In the genomic region with DNA sequence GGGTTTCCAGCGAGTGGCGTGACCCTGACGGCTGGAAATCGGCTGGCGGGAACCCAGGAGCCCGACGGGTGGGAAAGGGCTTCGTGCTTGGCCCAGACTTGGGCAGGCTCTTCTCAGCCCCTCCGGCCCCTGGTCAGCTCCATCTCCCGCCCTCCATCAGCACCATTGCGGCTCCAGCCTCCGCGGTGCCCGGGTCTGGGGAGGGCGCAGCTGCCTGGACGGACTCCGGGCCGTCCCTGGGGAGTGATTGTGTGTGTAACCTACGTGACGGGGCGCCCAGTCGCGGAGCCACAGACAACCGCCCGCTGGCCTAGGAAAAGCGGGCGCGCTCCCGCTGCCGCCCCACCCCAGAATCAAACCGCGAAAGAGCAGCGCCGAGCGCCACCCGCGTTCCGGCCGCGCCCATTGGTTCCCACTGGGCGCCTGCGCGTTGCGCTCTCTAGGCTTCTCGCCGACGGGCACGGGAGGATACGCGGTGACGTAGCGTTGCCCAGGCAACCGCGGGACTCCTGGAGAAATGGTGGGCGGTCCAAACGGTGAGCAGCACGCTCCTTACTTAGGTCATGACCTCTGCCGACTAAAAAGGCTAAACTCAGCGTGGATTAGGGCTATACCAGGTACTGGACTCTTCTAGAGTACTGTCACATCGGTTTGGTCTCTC, we compare ENCODE assay signal across 1 cellular context.
TF ChIP-seq lines count a peak whose summit lies in the region.

A gene (minus strand): TSS at position 355 of the 661 bp plus-strand sequence. CDS start 394 bp downstream, outside the sequence.

TF ChIP-seq in HepG2, 621 proteins besides CTCF, POLR2A, EP300 and RAD21 (continued from another document):
- TF ChIP-seq, protein P1, sequence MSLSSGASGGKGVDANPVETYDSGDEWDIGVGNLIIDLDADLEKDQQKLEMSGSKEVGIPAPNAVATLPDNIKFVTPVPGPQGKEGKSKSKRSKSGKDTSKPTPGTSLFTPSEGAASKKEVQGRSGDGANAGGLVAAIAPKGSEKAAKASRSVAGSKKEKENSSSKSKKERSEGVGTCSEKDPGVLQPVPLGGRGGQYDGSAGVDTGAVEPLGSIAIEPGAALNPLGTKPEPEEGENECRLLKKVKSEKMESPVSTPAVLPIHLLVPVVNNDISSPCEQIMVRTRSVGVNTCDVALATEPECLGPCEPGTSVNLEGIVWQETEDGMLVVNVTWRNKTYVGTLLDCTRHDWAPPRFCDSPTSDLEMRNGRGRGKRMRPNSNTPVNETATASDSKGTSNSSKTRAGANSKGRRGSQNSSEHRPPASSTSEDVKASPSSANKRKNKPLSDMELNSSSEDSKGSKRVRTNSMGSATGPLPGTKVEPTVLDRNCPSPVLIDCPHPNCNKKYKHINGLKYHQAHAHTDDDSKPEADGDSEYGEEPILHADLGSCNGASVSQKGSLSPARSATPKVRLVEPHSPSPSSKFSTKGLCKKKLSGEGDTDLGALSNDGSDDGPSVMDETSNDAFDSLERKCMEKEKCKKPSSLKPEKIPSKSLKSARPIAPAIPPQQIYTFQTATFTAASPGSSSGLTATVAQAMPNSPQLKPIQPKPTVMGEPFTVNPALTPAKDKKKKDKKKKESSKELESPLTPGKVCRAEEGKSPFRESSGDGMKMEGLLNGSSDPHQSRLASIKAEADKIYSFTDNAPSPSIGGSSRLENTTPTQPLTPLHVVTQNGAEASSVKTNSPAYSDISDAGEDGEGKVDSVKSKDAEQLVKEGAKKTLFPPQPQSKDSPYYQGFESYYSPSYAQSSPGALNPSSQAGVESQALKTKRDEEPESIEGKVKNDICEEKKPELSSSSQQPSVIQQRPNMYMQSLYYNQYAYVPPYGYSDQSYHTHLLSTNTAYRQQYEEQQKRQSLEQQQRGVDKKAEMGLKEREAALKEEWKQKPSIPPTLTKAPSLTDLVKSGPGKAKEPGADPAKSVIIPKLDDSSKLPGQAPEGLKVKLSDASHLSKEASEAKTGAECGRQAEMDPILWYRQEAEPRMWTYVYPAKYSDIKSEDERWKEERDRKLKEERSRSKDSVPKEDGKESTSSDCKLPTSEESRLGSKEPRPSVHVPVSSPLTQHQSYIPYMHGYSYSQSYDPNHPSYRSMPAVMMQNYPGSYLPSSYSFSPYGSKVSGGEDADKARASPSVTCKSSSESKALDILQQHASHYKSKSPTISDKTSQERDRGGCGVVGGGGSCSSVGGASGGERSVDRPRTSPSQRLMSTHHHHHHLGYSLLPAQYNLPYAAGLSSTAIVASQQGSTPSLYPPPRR (CRISPR knock-in tag; IDR thresholded peaks at IDR 0.05; ENCODE audit: borderline replicate concordance): no peak
- TF ChIP-seq, protein P2, sequence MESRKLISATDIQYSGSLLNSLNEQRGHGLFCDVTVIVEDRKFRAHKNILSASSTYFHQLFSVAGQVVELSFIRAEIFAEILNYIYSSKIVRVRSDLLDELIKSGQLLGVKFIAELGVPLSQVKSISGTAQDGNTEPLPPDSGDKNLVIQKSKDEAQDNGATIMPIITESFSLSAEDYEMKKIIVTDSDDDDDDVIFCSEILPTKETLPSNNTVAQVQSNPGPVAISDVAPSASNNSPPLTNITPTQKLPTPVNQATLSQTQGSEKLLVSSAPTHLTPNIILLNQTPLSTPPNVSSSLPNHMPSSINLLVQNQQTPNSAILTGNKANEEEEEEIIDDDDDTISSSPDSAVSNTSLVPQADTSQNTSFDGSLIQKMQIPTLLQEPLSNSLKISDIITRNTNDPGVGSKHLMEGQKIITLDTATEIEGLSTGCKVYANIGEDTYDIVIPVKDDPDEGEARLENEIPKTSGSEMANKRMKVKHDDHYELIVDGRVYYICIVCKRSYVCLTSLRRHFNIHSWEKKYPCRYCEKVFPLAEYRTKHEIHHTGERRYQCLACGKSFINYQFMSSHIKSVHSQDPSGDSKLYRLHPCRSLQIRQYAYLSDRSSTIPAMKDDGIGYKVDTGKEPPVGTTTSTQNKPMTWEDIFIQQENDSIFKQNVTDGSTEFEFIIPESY (CRISPR knock-in tag; IDR thresholded peaks at IDR 0.05): 0 out of 2 replicates have a peak, but pooled peaks have one; percentile 6
- no peak for TF ChIP-seq HOXA7 (CRISPR knock-in tag; IDR thresholded peaks at IDR 0.05)
- no peak for TF ChIP-seq NFIC (IDR thresholded peaks at IDR 0.05; ENCODE audit: low read length)
- TF ChIP-seq RBM22 (optimal IDR thresholded peaks at IDR 0.05; ENCODE audit: low read length): no peak
- peak; percentile 28; the same call in 1 of the 2 replicates for TF ChIP-seq RFX1 (IDR thresholded peaks at IDR 0.05)
- TF ChIP-seq, protein P3, sequence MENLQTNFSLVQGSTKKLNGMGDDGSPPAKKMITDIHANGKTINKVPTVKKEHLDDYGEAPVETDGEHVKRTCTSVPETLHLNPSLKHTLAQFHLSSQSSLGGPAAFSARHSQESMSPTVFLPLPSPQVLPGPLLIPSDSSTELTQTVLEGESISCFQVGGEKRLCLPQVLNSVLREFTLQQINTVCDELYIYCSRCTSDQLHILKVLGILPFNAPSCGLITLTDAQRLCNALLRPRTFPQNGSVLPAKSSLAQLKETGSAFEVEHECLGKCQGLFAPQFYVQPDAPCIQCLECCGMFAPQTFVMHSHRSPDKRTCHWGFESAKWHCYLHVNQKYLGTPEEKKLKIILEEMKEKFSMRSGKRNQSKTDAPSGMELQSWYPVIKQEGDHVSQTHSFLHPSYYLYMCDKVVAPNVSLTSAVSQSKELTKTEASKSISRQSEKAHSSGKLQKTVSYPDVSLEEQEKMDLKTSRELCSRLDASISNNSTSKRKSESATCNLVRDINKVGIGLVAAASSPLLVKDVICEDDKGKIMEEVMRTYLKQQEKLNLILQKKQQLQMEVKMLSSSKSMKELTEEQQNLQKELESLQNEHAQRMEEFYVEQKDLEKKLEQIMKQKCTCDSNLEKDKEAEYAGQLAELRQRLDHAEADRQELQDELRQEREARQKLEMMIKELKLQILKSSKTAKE (CRISPR knock-in tag; IDR thresholded peaks at IDR 0.05; ENCODE audit: borderline replicate concordance): no peak
- no peak for TF ChIP-seq ZBTB7A (CRISPR knock-in tag; IDR thresholded peaks at IDR 0.05)
- TF ChIP-seq SAFB2 (CRISPR knock-in tag; IDR thresholded peaks at IDR 0.05; ENCODE audit: borderline replicate concordance, low read depth): no peak
- peak; percentile 51; the same call in 1 of the 2 replicates for TF ChIP-seq RFX3 (CRISPR knock-in tag; IDR thresholded peaks at IDR 0.05)
- TF ChIP-seq CREB1 (IDR thresholded peaks at IDR 0.05): peak; percentile 42; the same call in 1 of the 2 replicates
- no peak for TF ChIP-seq CREB1 (CRISPR knock-in tag; IDR thresholded peaks at IDR 0.05)
- no peak for TF ChIP-seq XRCC5 (optimal IDR thresholded peaks at IDR 0.05; ENCODE audit: low read length)
TF ChIP-seq in HepG2: peak in this region for 4.
